In genomic region chr16:10942352-10943297, GRCh38 we compare ENCODE assay signal across 8 cellular contexts.
A peak's percentile ranks its signal among the peaks of the same experiment; 100 is the strongest.
DNase-seq lines count a peak whose midpoint lies in the region; ATAC-seq and TF ChIP-seq lines count a peak whose summit lies in the region.

Gene DEXI (minus strand): TSS chr16:10942468. CDS start chr16:10942005, 463 bp downstream.

- TF ChIP-seq POLR2A in erythroblast (IDR thresholded peaks at IDR 0.05; ENCODE audit: low read length): peak; percentile 44

- peaks cover 70% of the 10 kb centered on the region for H3K4me1 ChIP-seq in muscle layer of colon (ENCODE audit: insufficient read depth, low read length)

- H3K4me3 ChIP-seq in muscle layer of colon (ENCODE audit: low read depth in 1 of 2, low read length in 2 of 2): peak within 1 kb of the TSS; percentile 55 to 87

- H3K36me3 ChIP-seq in muscle layer of colon (ENCODE audit: insufficient read depth, low read length): no peaks in the 10 kb centered on the region

- peak within 1 kb of the TSS; percentile 96 for H3K27ac ChIP-seq in muscle layer of colon (ENCODE audit: low read depth, low read length)

- H3K9ac ChIP-seq in muscle layer of colon (ENCODE audit: low read length): peak within 1 kb of the TSS; percentile 58

- no peaks in the 10 kb centered on the region for H3K27me3 ChIP-seq in muscle layer of colon (ENCODE audit: control insufficient read depth in 1 of 2, insufficient read depth in 2 of 2, low read length in 2 of 2)

- DNase-seq in DMS 273 (lab: John Stamatoyannopoulos, UW; ENCODE audit: unreplicated experiment): peak; percentile 98
- peak; percentile 98 for DNase-seq in HuH-7.5 (ENCODE audit: low spot score)
- peak; percentile 96 for DNase-seq in OCI-M1 (lab: John Stamatoyannopoulos, UW)
- DNase-seq in activated T-cell treated with anti-CD3 and anti-CD28 coated beads, Interleukin-2, amount 50 U/mL, for 1 hour: peak; percentile 98
- peak; percentile 94 to 97 for DNase-seq in erythroblast (lab: John Stamatoyannopoulos, UW)
- peak; percentile 85 for DNase-seq in stimulated activated CD8-positive, alpha-beta memory T cell treated with anti-CD3 and anti-CD28 coated beads, Interleukin-7, amount 100 ng/mL, for 24 hours (ENCODE audit: low read depth)

- H3K9me3 ChIP-seq in muscle layer of colon (ENCODE audit: low read length): no peaks in the 10 kb centered on the region

- peak; percentile 65 for ATAC-seq in GM21515 (IDR thresholded peaks at IDR 0.05; ENCODE audit: unreplicated experiment)

Comparison
In these comparisons a context has a peak if more than half of its experiments do, and no peak if none do; other contexts are left out.
1. Peak in every context shown above with its lines: DNase-seq, ATAC-seq, H3K4me3 ChIP-seq and H3K27ac ChIP-seq.